Comparison of ENCODE assay signal across 12 cellular contexts in genomic region chr19:4974855-4975469, GRCh38. TPM values are rescaled to one million over a fixed set of nuclear protein-coding genes. Genes with fewer than 3 reads are reported as not detected.
A peak's percentile ranks its signal among the peaks of the same experiment; 100 is the strongest.
DNase-seq lines count a peak whose midpoint lies in the region; ATAC-seq and TF ChIP-seq lines count a peak whose summit lies in the region.
"Had no signal": no experiment of that assay in that cellular context is flagged by ENCODE, and none has a peak within 500 bp of the region (broad histone marks: within the 10 kb centered on the region; RNA-seq: fewer than 3 reads in every experiment).

No MANE protein-coding gene starts in this region.

- H3K27ac ChIP-seq in left ventricle myocardium inferior (replicated peaks) (peak overlapping the region; percentile 81), upper lobe of right lung (peak overlapping the region; percentile 18)

- H3K36me3 Mint-ChIP-seq in activated T-helper 2 cell treated with anti-CD3 and anti-CD28 coated beads, Interferon-gamma antibody, Interleukin-2, Interleukin-4, amounts not matched to agents 10 μg/mL and 5 μg/mL and 100 μg/mL, durations not matched to agents 14 hours and 24 hours and 36 hours (ENCODE audit: low read depth) = peaks cover 29% of the 10 kb centered on the region
- H3K36me3 Mint-ChIP-seq in natural killer cell treated with Interleukin-12 subunit alpha and Interleukin-12 subunit beta and Interleukin-15 and Interleukin-18, amount 100 ng/mL, for 72 hours = no peaks in the 10 kb centered on the region

- H3K27me3 ChIP-seq in left ventricle myocardium inferior (ENCODE audit: low read depth) (no peaks in the 10 kb centered on the region), upper lobe of right lung (no peaks in the 10 kb centered on the region)

- TF ChIP-seq CTCF in left ventricle myocardium inferior (IDR thresholded peaks at IDR 0.05; ENCODE audit: borderline replicate concordance) (no peak), upper lobe of right lung (IDR thresholded peaks at IDR 0.05) (no peak)

- ATAC-seq in left cardiac atrium = no peak
- no peak for ATAC-seq in natural killer cell treated with Interleukin-12 subunit alpha and Interleukin-12 subunit beta and Interleukin-15 and Interleukin-18, amount 100 ng/mL, for 72 hours
- no peak for ATAC-seq in upper lobe of right lung
- ATAC-seq in GM21529 (IDR thresholded peaks at IDR 0.05; ENCODE audit: unreplicated experiment) = no peak
- no peak for ATAC-seq in GM21825 (IDR thresholded peaks at IDR 0.05; ENCODE audit: unreplicated experiment)
- ATAC-seq: activated CD4-positive, alpha-beta T cell treated with anti-CD3 and anti-CD28 coated beads for 36 hours had no signal

- no peak for DNase-seq in left ventricle myocardium inferior
- DNase-seq in left cardiac atrium = no peak
- DNase-seq in activated T-helper 2 cell treated with anti-CD3 and anti-CD28 coated beads, Interferon-gamma antibody, Interleukin-2, Interleukin-4, amounts not matched to agents 10 μg/mL and 5 μg/mL and 100 μg/mL, durations not matched to agents 14 hours and 24 hours and 36 hours (ENCODE audit: low spot score) = no peak
- DNase-seq in natural killer cell treated with Interleukin-12 subunit alpha and Interleukin-12 subunit beta and Interleukin-15 and Interleukin-18, amount 100 ng/mL, for 72 hours (ENCODE audit: low spot score) = no peak
- DNase-seq in upper lobe of right lung = no peak
- DNase-seq in NCI-H526 treated with DMSO at 0.1 percent for 48 hours (lab: John Stamatoyannopoulos, UW) = no peak
- DNase-seq: activated CD4-positive, alpha-beta T cell treated with anti-CD3 and anti-CD28 coated beads for 36 hours; DMS53; kidney glomerular epithelial cell had no signal

- H3K9me3 ChIP-seq in left ventricle myocardium inferior (replicated peaks) (no peaks in the 10 kb centered on the region), upper lobe of right lung (no peaks in the 10 kb centered on the region)

- intact Hi-C loops in left ventricle myocardium inferior (cut with micrococcal nuclease) = no loop called here
- intact Hi-C loops in left cardiac atrium (cut with DNase I) = loop anchor here in 1 of 2 donors (10.0 kb wide), 1 partner anchor 50 kb away; no protein-coding TSS in a partner anchor
- intact Hi-C loops in activated T-helper 2 cell treated with anti-CD3 and anti-CD28 coated beads, Interferon-gamma antibody, Interleukin-2, Interleukin-4, amounts not matched to agents 10 μg/mL and 5 μg/mL and 100 μg/mL, durations not matched to agents 14 hours and 24 hours and 36 hours (cut with micrococcal nuclease) = no loop called here
- intact Hi-C loops in upper lobe of right lung (cut with DNase I) = no loop called here

- no peaks in the 10 kb centered on the region for H3K36me3 ChIP-seq in left ventricle myocardium inferior
- H3K36me3 ChIP-seq in upper lobe of right lung = no peaks in the 10 kb centered on the region

- peaks cover 99% of the 10 kb centered on the region for H3K4me1 ChIP-seq in left ventricle myocardium inferior
- peaks cover 76% of the 10 kb centered on the region for H3K4me1 ChIP-seq in upper lobe of right lung

- H3K27me3 Mint-ChIP-seq in activated T-helper 2 cell treated with anti-CD3 and anti-CD28 coated beads, Interferon-gamma antibody, Interleukin-2, Interleukin-4, amounts not matched to agents 10 μg/mL and 5 μg/mL and 100 μg/mL, durations not matched to agents 14 hours and 24 hours and 36 hours (ENCODE audit: low read depth) = no peaks in the 10 kb centered on the region
- H3K27me3 Mint-ChIP-seq in natural killer cell treated with Interleukin-12 subunit alpha and Interleukin-12 subunit beta and Interleukin-15 and Interleukin-18, amount 100 ng/mL, for 72 hours = no peaks in the 10 kb centered on the region
- H3K27me3 Mint-ChIP-seq: activated CD4-positive, alpha-beta T cell treated with anti-CD3 and anti-CD28 coated beads for 36 hours had no signal

- H3K9me3 Mint-ChIP-seq in activated T-helper 2 cell treated with anti-CD3 and anti-CD28 coated beads, Interferon-gamma antibody, Interleukin-2, Interleukin-4, amounts not matched to agents 10 μg/mL and 5 μg/mL and 100 μg/mL, durations not matched to agents 14 hours and 24 hours and 36 hours = no peaks in the 10 kb centered on the region
- H3K9me3 Mint-ChIP-seq in natural killer cell treated with Interleukin-12 subunit alpha and Interleukin-12 subunit beta and Interleukin-15 and Interleukin-18, amount 100 ng/mL, for 72 hours = no peaks in the 10 kb centered on the region

- peak overlapping the region; percentile 35 for H3K27ac Mint-ChIP-seq in activated T-helper 2 cell treated with anti-CD3 and anti-CD28 coated beads, Interferon-gamma antibody, Interleukin-2, Interleukin-4, amounts not matched to agents 10 μg/mL and 5 μg/mL and 100 μg/mL, durations not matched to agents 14 hours and 24 hours and 36 hours
- H3K27ac Mint-ChIP-seq in natural killer cell treated with Interleukin-12 subunit alpha and Interleukin-12 subunit beta and Interleukin-15 and Interleukin-18, amount 100 ng/mL, for 72 hours = peak overlapping the region in 1 of 2 donors; percentile 54
- H3K27ac Mint-ChIP-seq: activated CD4-positive, alpha-beta T cell treated with anti-CD3 and anti-CD28 coated beads for 36 hours had no signal

- no peak overlapping the region for H3K4me3 Mint-ChIP-seq in activated T-helper 2 cell treated with anti-CD3 and anti-CD28 coated beads, Interferon-gamma antibody, Interleukin-2, Interleukin-4, amounts not matched to agents 10 μg/mL and 5 μg/mL and 100 μg/mL, durations not matched to agents 14 hours and 24 hours and 36 hours (ENCODE audit: low read depth)
- H3K4me3 Mint-ChIP-seq in natural killer cell treated with Interleukin-12 subunit alpha and Interleukin-12 subunit beta and Interleukin-15 and Interleukin-18, amount 100 ng/mL, for 72 hours = peak overlapping the region; percentile 10
- H3K4me3 Mint-ChIP-seq: activated CD4-positive, alpha-beta T cell treated with anti-CD3 and anti-CD28 coated beads for 36 hours had no signal

- peaks cover 26% of the 10 kb centered on the region for H3K4me1 Mint-ChIP-seq in activated T-helper 2 cell treated with anti-CD3 and anti-CD28 coated beads, Interferon-gamma antibody, Interleukin-2, Interleukin-4, amounts not matched to agents 10 μg/mL and 5 μg/mL and 100 μg/mL, durations not matched to agents 14 hours and 24 hours and 36 hours (ENCODE audit: low read depth)
- peaks cover 37 to 43% of the 10 kb centered on the region in 2 donors for H3K4me1 Mint-ChIP-seq in natural killer cell treated with Interleukin-12 subunit alpha and Interleukin-12 subunit beta and Interleukin-15 and Interleukin-18, amount 100 ng/mL, for 72 hours (ENCODE audit: low read depth in 2 of 2)

- H3K4me3 ChIP-seq in left ventricle myocardium inferior (no peak overlapping the region), upper lobe of right lung (no peak overlapping the region)
- H3K4me3 ChIP-seq: skin epidermis had no signal

RNA-seq across cellular contexts. Expression of gene KDM4B, which starts 6.0 kb away (rescaled TPM):
- total RNA-seq in left ventricle myocardium inferior (34.1 TPM), left cardiac atrium (10 to 100 TPM; 22.2 to 27.8 TPM), upper lobe of right lung (39.0 TPM)
- total RNA-seq in activated T-helper 2 cell treated with anti-CD3 and anti-CD28 coated beads, Interferon-gamma antibody, Interleukin-2, Interleukin-4, amounts not matched to agents 10 μg/mL and 5 μg/mL and 100 μg/mL, durations not matched to agents 14 hours and 24 hours and 36 hours = 51.7 and 54.3 TPM in 2 replicates
- 10 to 100 TPM; 57.0 to 63.1 TPM for total RNA-seq in natural killer cell treated with Interleukin-12 subunit alpha and Interleukin-12 subunit beta and Interleukin-15 and Interleukin-18, amount 100 ng/mL, for 72 hours
